Comparison of ENCODE assay signal across 9 cellular contexts in the genomic region with DNA sequence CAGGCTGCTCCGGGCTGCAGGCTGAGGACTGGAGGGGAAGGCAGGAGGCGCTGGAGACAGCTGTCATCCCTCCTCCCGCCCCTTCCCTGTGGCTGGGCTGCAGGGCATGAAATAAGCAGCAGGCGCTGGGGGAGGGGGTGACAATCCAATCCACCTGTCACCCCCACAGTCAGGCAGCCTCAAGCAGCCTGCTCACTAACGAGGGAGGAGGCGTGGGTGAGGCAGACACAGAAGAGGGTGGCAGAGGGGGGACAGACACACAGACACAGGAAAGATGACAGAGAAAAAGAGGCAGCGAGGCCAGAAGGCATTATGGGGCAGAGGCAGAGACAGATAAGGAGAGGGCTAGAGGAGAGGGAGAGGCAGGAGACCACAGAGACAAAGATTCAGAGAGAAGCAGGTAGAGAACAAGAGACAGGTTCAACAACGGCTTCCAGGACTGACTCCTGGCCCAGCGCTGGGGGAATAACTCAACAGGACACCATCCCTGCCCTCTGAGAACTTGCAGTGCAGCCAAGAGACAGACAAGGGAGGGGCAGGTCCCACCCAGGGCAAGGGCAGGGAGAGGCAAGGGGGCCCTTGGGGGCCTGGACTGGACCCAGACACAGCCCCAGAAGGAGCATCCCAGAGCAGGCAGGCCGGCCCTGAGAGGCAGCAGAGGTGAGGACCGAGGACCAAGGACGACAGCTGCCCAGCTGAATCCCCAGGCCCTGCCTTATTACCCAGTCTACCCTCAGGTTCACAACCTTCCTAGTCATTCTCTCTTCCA. TPM values are rescaled to one million over a fixed set of nuclear protein-coding genes. Genes with fewer than 3 reads are reported as not detected.
DNase-seq lines count a peak whose midpoint lies in the region; ATAC-seq and TF ChIP-seq lines count a peak whose summit lies in the region.
"Had no signal": no experiment of that assay in that cellular context is flagged by ENCODE, and none has a peak within 500 bp of the region (broad histone marks: within the 10 kb centered on the region; RNA-seq: fewer than 3 reads in every experiment).

No MANE protein-coding gene starts in this region.

- no peaks in the 10 kb centered on the region for H3K36me3 Mint-ChIP-seq in immature natural killer cell

- H3K4me1 ChIP-seq in Peyer's patch: peaks cover 9 to 92% (median 68%) of the 10 kb centered on the region in 4 donors

- H3K27me3 ChIP-seq in Peyer's patch: no peaks in the 10 kb centered on the region

- peaks cover 0 to 12% (median 0%) of the 10 kb centered on the region in 3 donors for H3K36me3 ChIP-seq in Peyer's patch

- no peak for DNase-seq in activated CD4-positive, CD25-positive, alpha-beta regulatory T cell (lab: John Stamatoyannopoulos, UW)
- DNase-seq in Peyer's patch (peak in 2 of 3 donors; percentile 62 to 71), amygdala (lab: John Stamatoyannopoulos, UW) (peak in 44 of 56 donors; percentile 24 to 83 (median 53)), immature natural killer cell (peak; percentile 45 to 58 (median 53)), GM19240 (ENCODE audit: insufficient read length, low spot score) (no peak)
- peak; percentile 42 for DNase-seq in stimulated activated CD4-positive, alpha-beta T cell treated with anti-CD3 and anti-CD28 coated beads, Interleukin-4, amount 100 ng/mL, for 24 hours

- no peak for TF ChIP-seq CTCF in Peyer's patch (IDR thresholded peaks at IDR 0.05)

- H3K9me3 ChIP-seq in Peyer's patch: no peaks in the 10 kb centered on the region

- H3K27me3 Mint-ChIP-seq in immature natural killer cell (ENCODE audit: low read depth in 3 of 3): peaks cover 17 to 34% (median 22%) of the 10 kb centered on the region in 3 donors

- no peaks in the 10 kb centered on the region for H3K9me3 Mint-ChIP-seq in immature natural killer cell

- H3K4me3 ChIP-seq in Peyer's patch: peak overlapping the region in 3 of 4 donors; percentile 13 to 20 (median 20)

- no peak for TF ChIP-seq POLR2A in Peyer's patch (IDR thresholded peaks at IDR 0.05)

- peak overlapping the region; percentile 15 to 78 (median 58) for H3K27ac ChIP-seq in Peyer's patch
- H3K27ac ChIP-seq: epithelial cell of prostate had no signal

- peak; percentile 37 to 39 for ATAC-seq in activated CD4-positive, CD25-positive, alpha-beta regulatory T cell treated with anti-CD3 and anti-CD28 coated beads, Interleukin-2, amount 50 U/mL, for 24 hours
- peak; percentile 13 for ATAC-seq in HG03457 (IDR thresholded peaks at IDR 0.05; ENCODE audit: unreplicated experiment)

- H3K4me3 Mint-ChIP-seq in immature natural killer cell: peak overlapping the region; percentile 74 to 93 (median 86)

- peak overlapping the region; percentile 92 to 97 (median 93) for H3K27ac Mint-ChIP-seq in immature natural killer cell

- peaks cover 94 to 96% of the 10 kb centered on the region in 2 donors for H3K4me1 Mint-ChIP-seq in immature natural killer cell

RNA-seq across cellular contexts. Expression of a gene that starts 11.2 kb away (rescaled TPM):
- total RNA-seq in Peyer's patch: 10 to 100 TPM; 46.8 to 97.4 (median 64.1) TPM
- 10 to 100 TPM in 1 of 3 donors, 1 to 10 TPM in 2; 5.0 to 22.8 (median 6.0) TPM for polyA plus RNA-seq in immature natural killer cell

Comparison
In these comparisons a context has a peak if more than half of its experiments do, and no peak if none do; other contexts are left out.
1. DNase-seq: peak in Peyer's patch (2 of 3), amygdala (44 of 56), immature natural killer cell (3 of 3) and stimulated activated CD4-positive, alpha-beta T cell treated with anti-CD3 and anti-CD28 coated beads, Interleukin-4, amount 100 ng/mL, for 24 hours (single experiment); none in activated CD4-positive, CD25-positive, alpha-beta regulatory T cell (0 of 4) and GM19240 (single experiment).